Comparison of ENCODE assay signal across 8 cellular contexts in the genomic region with DNA sequence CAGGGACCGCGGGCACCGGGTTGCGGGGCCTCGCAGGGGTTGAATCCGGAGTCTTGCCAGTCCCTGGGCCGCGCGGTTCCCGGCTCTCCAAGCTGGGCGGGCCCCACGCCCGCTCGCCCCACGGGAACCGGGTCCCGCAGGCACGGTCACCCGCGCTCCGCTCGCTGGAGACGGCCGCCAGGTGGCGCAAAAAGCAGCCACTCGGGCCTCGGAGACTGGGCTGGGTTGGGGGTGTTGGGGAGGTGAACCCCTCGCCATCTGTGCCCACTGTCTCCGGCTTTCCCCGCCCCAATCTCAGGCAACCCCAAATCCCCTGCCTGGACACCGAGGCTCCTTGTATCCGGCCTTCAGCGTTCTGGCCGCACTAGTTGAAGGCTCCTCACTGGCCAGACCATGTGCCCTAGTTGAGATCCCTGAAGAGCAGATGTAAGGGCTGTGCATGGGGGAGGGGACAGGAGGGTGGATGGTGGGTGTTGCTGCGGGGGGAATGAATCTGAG. TPM values are rescaled to one million over a fixed set of nuclear protein-coding genes. Genes with fewer than 3 reads are reported as not detected.
DNase-seq lines count a peak whose midpoint lies in the region; ATAC-seq, FAIRE-seq and TF ChIP-seq lines count a peak whose summit lies in the region.

No MANE protein-coding gene starts in this region.

- DNase-seq in D721Med (ENCODE audit: insufficient read length, low spot score) (no peak), NCI-H146 treated with DMSO at 0.1 percent for 48 hours (lab: John Stamatoyannopoulos, UW; ENCODE audit: unreplicated experiment) (peak; percentile 13), foreskin keratinocyte (no peak), omental fat pad (ENCODE audit: low spot score) (no peak), SIG-M5 (lab: John Stamatoyannopoulos, UW) (no peak), NCI-H1048 (lab: John Stamatoyannopoulos, UW) (no peak), NCI-H446 (lab: John Stamatoyannopoulos, UW) (no peak)
- DNase-seq in activated T-cell treated with anti-CD3 and anti-CD28 coated beads, Interleukin-2, amount 50 U/mL, for 72 hours: peak in 1 of 2 donors; percentile 65

- H3K4me1 ChIP-seq in foreskin keratinocyte: no peaks in the 10 kb centered on the region

- TF ChIP-seq CTCF in D721Med (IDR thresholded peaks at IDR 0.05; ENCODE audit: insufficient read depth, missing control alignments) (peak; percentile 58), foreskin keratinocyte (conservative IDR thresholded peaks at IDR 0.05) (peak; percentile 72), omental fat pad (IDR thresholded peaks at IDR 0.05) (peak in 2 of 3 donors; percentile 14 to 30)

- H3K4me3 Mint-ChIP-seq in activated T-cell treated with anti-CD3 and anti-CD28 coated beads, Interleukin-2, amount 50 U/mL, for 72 hours: peak overlapping the region; percentile 49 to 64

- H3K36me3 Mint-ChIP-seq in activated T-cell treated with anti-CD3 and anti-CD28 coated beads, Interleukin-2, amount 50 U/mL, for 72 hours (ENCODE audit: insufficient read depth in 2 of 2): no peaks in the 10 kb centered on the region

- H3K27ac ChIP-seq in foreskin keratinocyte: no peak overlapping the region

- no peaks in the 10 kb centered on the region for H3K9me3 Mint-ChIP-seq in activated T-cell treated with anti-CD3 and anti-CD28 coated beads, Interleukin-2, amount 50 U/mL, for 72 hours

- peak; percentile 52 to 60 for ATAC-seq in activated T-cell treated with anti-CD3 and anti-CD28 coated beads, Interleukin-2, amount 50 U/mL, for 72 hours (replicated peaks in 1 of 2)
- ATAC-seq in foreskin keratinocyte: peak; percentile 9
- ATAC-seq in omental fat pad (ENCODE audit: low FRiP score): peak; percentile 19

- H3K27me3 ChIP-seq in foreskin keratinocyte: peaks cover 48% of the 10 kb centered on the region

- no peak for FAIRE-seq in D721Med (lab: Jason Lieb, UNC)

- H3K27ac Mint-ChIP-seq in activated T-cell treated with anti-CD3 and anti-CD28 coated beads, Interleukin-2, amount 50 U/mL, for 72 hours: no peak overlapping the region

- H3K27me3 Mint-ChIP-seq in activated T-cell treated with anti-CD3 and anti-CD28 coated beads, Interleukin-2, amount 50 U/mL, for 72 hours (ENCODE audit: low read depth): peaks cover 40% of the 10 kb centered on the region

- H3K4me1 Mint-ChIP-seq in activated T-cell treated with anti-CD3 and anti-CD28 coated beads, Interleukin-2, amount 50 U/mL, for 72 hours (ENCODE audit: low read depth): peaks cover 8% of the 10 kb centered on the region

RNA-seq across cellular contexts. Expression of a gene that starts 1.5 kb away (rescaled TPM):
- under 1 TPM; 0.16 to 0.41 TPM for total RNA-seq in activated T-cell treated with anti-CD3 and anti-CD28 coated beads, Interleukin-2, amount 50 U/mL, for 72 hours
- 0.10 and 0.11 TPM in 2 replicates for total RNA-seq in foreskin keratinocyte
- polyA plus RNA-seq in foreskin keratinocyte: 0.13 and 0.19 TPM in 2 replicates
- under 1 TPM; 0.50 to 0.96 (median 0.73) TPM for total RNA-seq in omental fat pad

RNA-seq across cellular contexts. Expression of a gene that starts 7.6 kb away (rescaled TPM):
- under 1 TPM; 0.34 to 0.83 TPM for total RNA-seq in activated T-cell treated with anti-CD3 and anti-CD28 coated beads, Interleukin-2, amount 50 U/mL, for 72 hours
- 1.9 and 2.0 TPM in 2 replicates for total RNA-seq in foreskin keratinocyte
- polyA plus RNA-seq in foreskin keratinocyte: 2.0 and 2.1 TPM in 2 replicates
- 1 to 10 TPM; 4.7 to 8.0 (median 7.3) TPM for total RNA-seq in omental fat pad

RNA-seq across cellular contexts. Expression of a gene that starts 22.3 kb away (rescaled TPM):
- total RNA-seq in activated T-cell treated with anti-CD3 and anti-CD28 coated beads, Interleukin-2, amount 50 U/mL, for 72 hours: 100 to 1,000 TPM; 140 to 145 TPM
- total RNA-seq in foreskin keratinocyte (96.0 and 120 TPM in 2 replicates), omental fat pad (10 to 100 TPM; 44.9 to 87.3 (median 60.9) TPM)
- 97.9 and 113 TPM in 2 replicates for polyA plus RNA-seq in foreskin keratinocyte

RNA-seq across cellular contexts. Expression of a gene that starts 30.0 kb away (rescaled TPM):
- total RNA-seq in activated T-cell treated with anti-CD3 and anti-CD28 coated beads, Interleukin-2, amount 50 U/mL, for 72 hours: 10 to 100 TPM; 28.3 to 31.5 TPM
- total RNA-seq in foreskin keratinocyte (161 and 162 TPM in 2 replicates), omental fat pad (10 to 100 TPM; 48.7 to 71.3 (median 53.0) TPM)
- 190 and 192 TPM in 2 replicates for polyA plus RNA-seq in foreskin keratinocyte

RNA-seq across cellular contexts. Expression of a gene that starts 44.6 kb away (rescaled TPM):
- 10 to 100 TPM; 17.6 to 20.1 TPM for total RNA-seq in activated T-cell treated with anti-CD3 and anti-CD28 coated beads, Interleukin-2, amount 50 U/mL, for 72 hours
- total RNA-seq in foreskin keratinocyte: 18.2 and 18.3 TPM in 2 replicates
- 17.1 and 17.4 TPM in 2 replicates for polyA plus RNA-seq in foreskin keratinocyte
- total RNA-seq in omental fat pad: 10 to 100 TPM in 3 of 4 donors, 1 to 10 TPM in 1; 9.6 to 29.0 (median 13.3) TPM

Comparison
In these comparisons a context has a peak if more than half of its experiments do, and no peak if none do; other contexts are left out.
1. CTCF ChIP-seq: peak in every context shown above with its lines; median percentile 72 in foreskin keratinocyte; 58 in D721Med; 22 in omental fat pad.